Comparison of ENCODE assay signal across 28 cellular contexts in the genomic region with DNA sequence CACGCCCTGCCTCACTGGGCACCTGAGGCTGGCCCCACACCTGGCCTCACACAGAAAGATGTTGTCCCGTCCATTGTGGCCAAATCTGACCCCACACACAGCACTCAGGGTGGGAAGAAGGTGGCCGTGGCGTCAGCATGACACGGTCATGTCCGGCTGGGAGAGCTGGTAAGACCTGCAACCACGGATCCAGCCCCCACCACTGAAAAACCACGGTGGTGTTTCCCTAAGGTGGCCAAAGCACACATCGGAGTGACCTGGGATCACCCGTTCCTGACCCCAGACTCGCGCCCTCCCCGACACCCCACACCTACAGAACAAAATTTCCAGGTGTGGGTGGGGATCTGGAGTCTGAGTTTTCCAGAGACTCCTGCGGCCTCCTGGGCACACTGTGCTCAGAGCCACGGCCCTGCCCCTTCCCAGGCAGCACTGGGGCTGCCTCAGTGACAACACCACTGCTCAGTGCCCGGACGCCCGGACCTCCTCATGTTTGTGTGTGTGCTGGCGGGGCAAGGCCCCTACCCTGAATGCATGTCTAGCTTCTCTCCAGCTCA. TPM values are rescaled to one million over a fixed set of nuclear protein-coding genes. Genes with fewer than 3 reads are reported as not detected.
DNase-seq lines count a peak whose midpoint lies in the region; ATAC-seq and TF ChIP-seq lines count a peak whose summit lies in the region.
"Had no signal": no experiment of that assay in that cellular context is flagged by ENCODE, and none has a peak within 500 bp of the region (broad histone marks: within the 10 kb centered on the region; RNA-seq: fewer than 3 reads in every experiment).

No MANE protein-coding gene starts in this region.

- ATAC-seq in Right ventricle myocardium inferior (no peak), left cardiac atrium (no peak), IMR-90 (ENCODE audit: low read depth) (no peak), GM21737 (IDR thresholded peaks at IDR 0.05; ENCODE audit: unreplicated experiment) (no peak)
- ATAC-seq: GM12878 had no signal

- H4K91ac ChIP-seq in IMR-90 (ENCODE audit: insufficient read depth, low read depth, low read length) = no peak overlapping the region

- TF ChIP-seq RAD21 in IMR-90 (IDR thresholded peaks at IDR 0.05; ENCODE audit: low read length) = no peak

- peak; percentile 67 for DNase-seq in Right ventricle myocardium inferior (ENCODE audit: missing footprints)
- DNase-seq in left cardiac atrium = no peak
- no peak for DNase-seq in IMR-90
- DNase-seq in sigmoid colon = no peak
- no peak for DNase-seq in brain microvascular endothelial cell
- DNase-seq: 8988T; ACHN; BE2C; CD8-positive, alpha-beta memory T cell; DMS 273 treated with DMSO at 0.1 percent for 48 hours; DMS79; EL; GDM1; Karpas-422; NCI-H1092; NCI-H1417 treated with DMSO at 0.1 percent for 48 hours; NCI-H1694 treated with DMSO at 0.1 percent for 48 hours; NCI-H2081; NCI-H2171; NCI-H226; NCI-H510A; NCI-H69; RPMI8226; SIG-M5 had no signal

- no peak for TF ChIP-seq EP300 in sigmoid colon (IDR thresholded peaks at IDR 0.05)

- peaks cover 9% of the 10 kb centered on the region for H4K20me1 ChIP-seq in IMR-90 (ENCODE audit: insufficient read depth, low read length)

- no peak overlapping the region for H3K4me3 ChIP-seq in IMR-90 (ENCODE audit: insufficient read depth, low read depth, low read length)
- no peak overlapping the region for H3K4me3 ChIP-seq in muscle layer of colon (ENCODE audit: low read depth in 1 of 2, low read length in 2 of 2)
- no peak overlapping the region for H3K4me3 ChIP-seq in sigmoid colon
- H3K4me3 ChIP-seq in brain microvascular endothelial cell (ENCODE audit: low read depth, low read length) = no peak overlapping the region
- H3K4me3 ChIP-seq: GM12878 had no signal

- peaks cover 3% of the 10 kb centered on the region; the same call in 1 of the 2 replicates for H3K9me1 ChIP-seq in IMR-90 (ENCODE audit: insufficient read depth, low read length)

- H3K27me3 ChIP-seq in IMR-90 (ENCODE audit: control insufficient read depth, insufficient read depth, low read length) (peaks cover 3% of the 10 kb centered on the region), muscle layer of colon (ENCODE audit: control insufficient read depth in 1 of 2, insufficient read depth in 2 of 2, low read length in 2 of 2) (no peaks in the 10 kb centered on the region), sigmoid colon (no peaks in the 10 kb centered on the region), brain microvascular endothelial cell (replicated peaks) (peaks cover 2% of the 10 kb centered on the region)
- H3K27me3 ChIP-seq: BE2C had no signal

- H2BK20ac ChIP-seq in IMR-90 (ENCODE audit: low read depth, low read length) = no peak overlapping the region

- H3K36me3 ChIP-seq in IMR-90 (ENCODE audit: control insufficient read depth, insufficient read depth, low read length) (no peaks in the 10 kb centered on the region), muscle layer of colon (ENCODE audit: insufficient read depth, low read length) (no peaks in the 10 kb centered on the region), sigmoid colon (no peaks in the 10 kb centered on the region), brain microvascular endothelial cell (replicated peaks) (no peaks in the 10 kb centered on the region)
- H3K36me3 ChIP-seq: BE2C had no signal

- no peak overlapping the region for H3K23ac ChIP-seq in IMR-90 (ENCODE audit: low read depth, low read length)

- H2AK5ac ChIP-seq in IMR-90 (ENCODE audit: low read depth, low read length) = no peak overlapping the region

- no peaks in the 10 kb centered on the region for H3K79me1 ChIP-seq in IMR-90 (ENCODE audit: low read depth in 1 of 2, low read length in 2 of 2)

- no peak overlapping the region for H3K4ac ChIP-seq in IMR-90 (ENCODE audit: low read depth, low read length)

- no peak overlapping the region for H2BK15ac ChIP-seq in IMR-90 (ENCODE audit: low read depth, low read length)

- H3K9ac ChIP-seq in IMR-90 (ENCODE audit: low read depth, low read length) (no peak overlapping the region), muscle layer of colon (ENCODE audit: low read length) (no peak overlapping the region)

- no peak overlapping the region for H3K27ac ChIP-seq in IMR-90 (ENCODE audit: insufficient read depth, low read length)
- peak overlapping the region; percentile 36 for H3K27ac ChIP-seq in muscle layer of colon (ENCODE audit: low read depth, low read length)
- peak overlapping the region in 3 of 4 donors; percentile 41 to 75 (median 68) for H3K27ac ChIP-seq in sigmoid colon
- no peak overlapping the region for H3K27ac ChIP-seq in brain microvascular endothelial cell
- H3K27ac ChIP-seq: HL-60 had no signal

- no peak overlapping the region for H2BK120ac ChIP-seq in IMR-90 (ENCODE audit: low read depth, low read length)

- CTCF ChIA-PET in IMR-90 (lab: Yijun Ruan, JAX) = no interaction called here

- H3K14ac ChIP-seq in IMR-90 (replicated peaks; ENCODE audit: low read depth, low read length) = no peak overlapping the region

- no peak overlapping the region for H3K56ac ChIP-seq in IMR-90 (ENCODE audit: extremely low read depth, insufficient read depth, low read length)

- 40% methylated on average over 1 of the region's 19 CpGs; no CpG with 5 or more reads in 1 of the 2 experiments for WGBS in IMR-90 (ENCODE audit: extremely low coverage in 2 of 2, insufficient read length in 1 of 2), 2 experiments
- 88 to 93% methylated on average over 19 of the region's 19 CpGs for WGBS in sigmoid colon, 2 donors

- in situ Hi-C loops in IMR-90 (cut with MboI; ENCODE audit: low sequenced_read_pairs) = no loop called here
- in situ Hi-C loops in brain microvascular endothelial cell (cut with HindIII; ENCODE audit: low pct_ligation_motif_present, low sequenced_read_pairs) = no loop called here

- H2AK9ac ChIP-seq in IMR-90 (replicated peaks; ENCODE audit: low read depth, low read length, poor library complexity) = peak overlapping the region; percentile 10

- no peak for TF ChIP-seq CTCF in IMR-90 (conservative IDR thresholded peaks at IDR 0.05; ENCODE audit: low read depth, low read length)
- no peak for TF ChIP-seq CTCF in sigmoid colon (IDR thresholded peaks at IDR 0.05)
- no peak for TF ChIP-seq CTCF in brain microvascular endothelial cell (IDR thresholded peaks at IDR 0.05; ENCODE audit: low read depth, low read length, missing control alignments)

- no peak overlapping the region for H3K4me2 ChIP-seq in IMR-90 (ENCODE audit: low read depth, low read length)

- BruUV-seq in IMR-90 (replicated peaks; lab: Mats Ljungman, UMichigan) = no TSS peak

- H3K9me3 ChIP-seq in IMR-90 (ENCODE audit: control insufficient read depth, insufficient read depth, low read length) (no peaks in the 10 kb centered on the region), muscle layer of colon (ENCODE audit: low read length) (no peaks in the 10 kb centered on the region), sigmoid colon (no peaks in the 10 kb centered on the region)
- H3K9me3 ChIP-seq: BE2C had no signal

- TF ChIP-seq POLR2A in IMR-90 (IDR thresholded peaks at IDR 0.05; ENCODE audit: low read depth, low read length) (no peak), sigmoid colon (IDR thresholded peaks at IDR 0.05) (no peak)

- H2BK5ac ChIP-seq in IMR-90 (ENCODE audit: low read depth, low read length, poor library complexity, severe bottlenecking) = no peak overlapping the region

- no peak overlapping the region for H4K5ac ChIP-seq in IMR-90 (ENCODE audit: low read depth, low read length)

- intact Hi-C loops in Right ventricle myocardium inferior (cut with DNase I) = no loop called here
- intact Hi-C loops in left cardiac atrium (cut with DNase I) = no loop called here
- intact Hi-C loops in IMR-90 (cut with micrococcal nuclease) = loop anchor here (5.0 kb wide), 1 partner anchor 36 kb away; a partner anchor contains a TSS
- intact Hi-C loops in sigmoid colon (cut with DNase I) = loop anchor here (5.0 kb wide), 1 partner anchor 36 kb away; a partner anchor contains a TSS

- POLR2A ChIA-PET in IMR-90 (lab: Charles Lee; ENCODE audit: unreplicated experiment) = no interaction called here

- dilution Hi-C loops in IMR-90 (cut with HindIII; ENCODE audit: low sequenced_read_pairs, unreplicated experiment) = no loop called here

- no peak overlapping the region for H4K8ac ChIP-seq in IMR-90 (ENCODE audit: low read depth in 2 of 2, low read length in 2 of 2)

- H3K18ac ChIP-seq in IMR-90 (ENCODE audit: low read depth, low read length) = no peak overlapping the region

- H2AFZ ChIP-seq in IMR-90 (replicated peaks; ENCODE audit: low read length, poor library complexity) = no peak overlapping the region

- H3K4me1 ChIP-seq in IMR-90 (ENCODE audit: control insufficient read depth, insufficient read depth, low read length) (peaks cover 6% of the 10 kb centered on the region; the same call in 1 of the 2 replicates), muscle layer of colon (ENCODE audit: insufficient read depth, low read length) (peaks cover 18% of the 10 kb centered on the region), sigmoid colon (peaks cover 0 to 18% (median 15%) of the 10 kb centered on the region in 4 donors)
- H3K4me1 ChIP-seq: BE2C had no signal

TF ChIP-seq in IMR-90, 13 proteins besides CTCF, POLR2A, EP300 and RAD21 (continues in another document):
- TF ChIP-seq MAFK (IDR thresholded peaks at IDR 0.05; ENCODE audit: low read depth, low read length) (no peak), RFX5 (IDR thresholded peaks at IDR 0.05; ENCODE audit: low read depth, low read length) (no peak), FOS (IDR thresholded peaks at IDR 0.05; ENCODE audit: low read depth, low read length) (no peak), CHD1 (IDR thresholded peaks at IDR 0.05; ENCODE audit: low read depth, low read length) (no peak), MXI1 (IDR thresholded peaks at IDR 0.05; ENCODE audit: borderline replicate concordance, low read depth, low read length) (no peak), MAZ (IDR thresholded peaks at IDR 0.05; ENCODE audit: borderline replicate concordance, low read depth, low read length) (no peak), RCOR1 (IDR thresholded peaks at IDR 0.05; ENCODE audit: insufficient replicate concordance, low read length) (no peak), SMC3 (IDR thresholded peaks at IDR 0.05; ENCODE audit: low read depth, low read length) (no peak)
- TF ChIP-seq, protein P1, sequence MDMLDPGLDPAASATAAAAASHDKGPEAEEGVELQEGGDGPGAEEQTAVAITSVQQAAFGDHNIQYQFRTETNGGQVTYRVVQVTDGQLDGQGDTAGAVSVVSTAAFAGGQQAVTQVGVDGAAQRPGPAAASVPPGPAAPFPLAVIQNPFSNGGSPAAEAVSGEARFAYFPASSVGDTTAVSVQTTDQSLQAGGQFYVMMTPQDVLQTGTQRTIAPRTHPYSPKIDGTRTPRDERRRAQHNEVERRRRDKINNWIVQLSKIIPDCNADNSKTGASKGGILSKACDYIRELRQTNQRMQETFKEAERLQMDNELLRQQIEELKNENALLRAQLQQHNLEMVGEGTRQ (IDR thresholded peaks at IDR 0.05; ENCODE audit: low read depth, low read length) = no peak

RNA-seq across cellular contexts. Expression of a gene that starts 36.2 kb away (rescaled TPM):
- total RNA-seq in Right ventricle myocardium inferior (7.0 TPM), left cardiac atrium (1 to 10 TPM; 6.1 to 6.6 TPM), IMR-90 (2012; rRNA removed) (5.0 TPM in 2 replicates), sigmoid colon (1 to 10 TPM; 4.3 to 8.4 (median 6.1) TPM)
- polyA plus RNA-seq in IMR-90 (2012; rRNA removed) (8.3 and 9.0 TPM in 2 replicates), sigmoid colon (10 to 100 TPM; 10.4 to 12.8 (median 12.6) TPM)
- polyA plus RNA-seq in IMR-90 (2012; cell fraction: cytosol; rRNA removed) = 10.5 and 10.6 TPM in 2 replicates
- 5.9 and 10.3 TPM in 2 replicates for polyA plus RNA-seq in IMR-90 (2012; cell fraction: nucleus; rRNA removed; ENCODE audit: low replicate concordance)

Comparison
In these comparisons a context has a peak if more than half of its experiments do, and no peak if none do; other contexts are left out.
1. H3K27ac ChIP-seq: peak in muscle layer of colon (single experiment) and sigmoid colon (3 of 4); none in IMR-90 (single experiment) and brain microvascular endothelial cell (single experiment).
2. intact Hi-C loops: an anchor here in IMR-90 (5.0 kb wide) and sigmoid colon (5.0 kb wide); none called in Right ventricle myocardium inferior and left cardiac atrium.